Comparison of ENCODE assay signal across 20 cellular contexts in genomic region chr17:61469474-61469873, GRCh38. TPM values are rescaled to one million over a fixed set of nuclear protein-coding genes. Genes with fewer than 3 reads are reported as not detected.
A peak's percentile ranks its signal among the peaks of the same experiment; 100 is the strongest.
DNase-seq lines count a peak whose midpoint lies in the region; ATAC-seq, FAIRE-seq and TF ChIP-seq lines count a peak whose summit lies in the region.
"Had no signal": no experiment of that assay in that cellular context is flagged by ENCODE, and none has a peak within 500 bp of the region (broad histone marks: within the 10 kb centered on the region; RNA-seq: fewer than 3 reads in every experiment).

No MANE protein-coding gene starts in this region.

- dilution Hi-C loops in IMR-90 (cut with HindIII; ENCODE audit: low sequenced_read_pairs, unreplicated experiment), result no loop called here

- no peak for TF ChIP-seq EP300 in H1 (IDR thresholded peaks at IDR 0.05; ENCODE audit: borderline replicate concordance in 1 of 2, low read depth in 2 of 2, low read length in 2 of 2)

- no TSS peak for BruUV-seq in IMR-90 (replicated peaks; lab: Mats Ljungman, UMichigan)

- H4K20me1 ChIP-seq in IMR-90 (ENCODE audit: insufficient read depth, low read length) (no peaks in the 10 kb centered on the region), H1 (replicated peaks in 1 of 2; ENCODE audit: control insufficient read depth in 1 of 2, insufficient read depth in 2 of 2, low read length in 2 of 2) (no peaks in the 10 kb centered on the region)

- H2BK120ac ChIP-seq in IMR-90 (ENCODE audit: low read depth, low read length), result no peak overlapping the region
- no peak overlapping the region for H2BK120ac ChIP-seq in H1 (replicated peaks; ENCODE audit: low read depth, low read length)

- H2BK15ac ChIP-seq in IMR-90 (ENCODE audit: low read depth, low read length), result no peak overlapping the region
- no peak overlapping the region for H2BK15ac ChIP-seq in H1 (ENCODE audit: low read length)

- H2BK12ac ChIP-seq in H1 (ENCODE audit: low read depth, low read length), result no peak overlapping the region

- H4K91ac ChIP-seq in IMR-90 (ENCODE audit: insufficient read depth, low read depth, low read length) (no peak overlapping the region), H1 (replicated peaks; ENCODE audit: insufficient read length, low read length) (no peak overlapping the region)

- H3K79me1 ChIP-seq in IMR-90 (ENCODE audit: low read depth in 1 of 2, low read length in 2 of 2), result no peaks in the 10 kb centered on the region
- H3K79me1 ChIP-seq in H1 (ENCODE audit: low read depth, low read length), result no peaks in the 10 kb centered on the region

- CTCF ChIA-PET in IMR-90 (lab: Yijun Ruan, JAX), result no interaction called here
- CTCF ChIA-PET in H1 (lab: Charles Lee; ENCODE audit: partially characterized antibody), result interaction anchor here (0.6 to 14.5 kb wide), 12 partner anchors 13 to 244 kb away, joined by 3 to 171 read pairs (median 8); partner anchors contain the start of gene TBX4

- H3K4me3 ChIP-seq in IMR-90 (ENCODE audit: insufficient read depth, low read depth, low read length) (no peak overlapping the region), H1 (ENCODE audit: extremely low read depth in 1 of 4, insufficient read depth in 2 of 4, low read depth in 3 of 4, low read length in 4 of 4) (no peak overlapping the region), gastrocnemius medialis (no peak overlapping the region)
- H3K4me3 ChIP-seq: A549, GM23248 had no signal

- H4K5ac ChIP-seq in IMR-90 (ENCODE audit: low read depth, low read length), result no peak overlapping the region
- no peak overlapping the region for H4K5ac ChIP-seq in H1 (ENCODE audit: insufficient read length, low read depth, low read length)

- H2AK9ac ChIP-seq in IMR-90 (replicated peaks; ENCODE audit: low read depth, low read length, poor library complexity), result no peak overlapping the region

- no peak overlapping the region for H2AFZ ChIP-seq in IMR-90 (replicated peaks; ENCODE audit: low read length, poor library complexity)
- no peak overlapping the region for H2AFZ ChIP-seq in H1 (ENCODE audit: low read length)
- H2AFZ ChIP-seq: GM23248 had no signal

- H2BK5ac ChIP-seq in IMR-90 (ENCODE audit: low read depth, low read length, poor library complexity, severe bottlenecking) (no peak overlapping the region), H1 (ENCODE audit: low read depth, low read length) (no peak overlapping the region)

- H2AK5ac ChIP-seq in IMR-90 (ENCODE audit: low read depth, low read length), result peak overlapping the region; percentile 2; the same call in 1 of the 2 replicates
- no peak overlapping the region for H2AK5ac ChIP-seq in H1 (ENCODE audit: low read depth, low read length)

- no peaks in the 10 kb centered on the region for H3K23me2 ChIP-seq in H1 (ENCODE audit: low read depth, low read length)

- H3K4me1 ChIP-seq in IMR-90 (ENCODE audit: control insufficient read depth, insufficient read depth, low read length), result peaks cover 18% of the 10 kb centered on the region
- H3K4me1 ChIP-seq in H1 (replicated peaks in 1 of 4; ENCODE audit: control insufficient read depth in 3 of 4, insufficient read depth in 4 of 4, low read length in 3 of 4), result peaks cover 4 to 10% (median 6%) of the 10 kb centered on the region in 4 experiments; a peak in 6 of 7 replicates
- H3K4me1 ChIP-seq in gastrocnemius medialis, result no peaks in the 10 kb centered on the region

- H3K14ac ChIP-seq in IMR-90 (replicated peaks; ENCODE audit: low read depth, low read length) (peak overlapping the region; percentile 22; the same call in 1 of the 2 replicates), H1 (ENCODE audit: insufficient read length) (no peak overlapping the region)

- POLR2A ChIA-PET in IMR-90 (lab: Charles Lee; ENCODE audit: unreplicated experiment) (no interaction called here), H1 (lab: Charles Lee; ENCODE audit: partially characterized antibody) (interaction anchor here (0.6 to 1.4 kb wide), 3 partner anchors 13 to 145 kb away, joined by 3 to 4 read pairs (median 3); no protein-coding TSS in a partner anchor)

- FAIRE-seq in H1 (lab: Jason Lieb, UNC), result no peak
- FAIRE-seq: A549, GM12892, GM18507, H54 had no signal

- TF ChIP-seq POLR2A in IMR-90 (IDR thresholded peaks at IDR 0.05; ENCODE audit: low read depth, low read length) (no peak), H1 (IDR thresholded peaks at IDR 0.05; ENCODE audit: control extremely low read depth in 1 of 2, low read depth in 2 of 2, low read length in 2 of 2) (no peak), gastrocnemius medialis (IDR thresholded peaks at IDR 0.05) (no peak)

- no peak for TF ChIP-seq CTCF in IMR-90 (conservative IDR thresholded peaks at IDR 0.05; ENCODE audit: low read depth, low read length)
- TF ChIP-seq CTCF in H1 (IDR thresholded peaks at IDR 0.05; ENCODE audit: control extremely low read depth in 1 of 3, insufficient read depth in 1 of 3, low read depth in 1 of 3, low read length in 3 of 3), result no peak
- no peak for TF ChIP-seq CTCF in gastrocnemius medialis (IDR thresholded peaks at IDR 0.05 in 4 of 5, conservative IDR thresholded peaks at IDR 0.05 in 1 of 5)

- H3K79me2 ChIP-seq in H1 (ENCODE audit: control insufficient read depth in 1 of 2, insufficient read depth in 2 of 2, low read length in 2 of 2), result no peaks in the 10 kb centered on the region

- H3K4ac ChIP-seq in IMR-90 (ENCODE audit: low read depth, low read length) (no peak overlapping the region; the same call in 1 of the 2 replicates), H1 (replicated peaks; ENCODE audit: insufficient read length, low read depth, low read length) (peak overlapping the region; percentile 59)

- H2BK20ac ChIP-seq in IMR-90 (ENCODE audit: low read depth, low read length) (0 out of 2 replicates have a peak overlapping the region, but pooled peaks have one; percentile 7), H1 (ENCODE audit: low read length) (no peak overlapping the region)

- H3K27ac ChIP-seq in IMR-90 (ENCODE audit: insufficient read depth, low read length) (no peak overlapping the region), H1 (ENCODE audit: low read depth, low read length) (no peak overlapping the region), gastrocnemius medialis (no peak overlapping the region)
- H3K27ac ChIP-seq: A549, C4-2B, GM23248 had no signal

- WGBS in IMR-90 (ENCODE audit: extremely low coverage in 2 of 2, insufficient read length in 1 of 2), 2 experiments, result 97% methylated on average over 4 of the region's 6 CpGs; no CpG with 5 or more reads in 1 of the 2 experiments
- 87% methylated on average over 5 of the region's 6 CpGs; no CpG with 5 or more reads in 1 of the 2 experiments for WGBS in H1 (ENCODE audit: extremely low coverage in 1 of 2, insufficient coverage in 1 of 2, insufficient read length in 1 of 2, insufficient replicate concordance in 2 of 2, low coverage in 1 of 2, low lambda C conversion rate in 2 of 2, missing lambda C conversion rate in 1 of 2), 2 experiments

- H3K9me3 ChIP-seq in IMR-90 (ENCODE audit: control insufficient read depth, insufficient read depth, low read length), result no peaks in the 10 kb centered on the region
- H3K9me3 ChIP-seq in H1 (ENCODE audit: insufficient read depth in 2 of 2, low read depth in 1 of 2, low read length in 1 of 2), result no peaks in the 10 kb centered on the region
- H3K9me3 ChIP-seq in gastrocnemius medialis, result no peaks in the 10 kb centered on the region
- H3K9me3 ChIP-seq: A549 had no signal

- H4K8ac ChIP-seq in IMR-90 (ENCODE audit: low read depth in 2 of 2, low read length in 2 of 2) (no peak overlapping the region), H1 (ENCODE audit: extremely low read depth, insufficient read depth, low read length) (no peak overlapping the region; the same call in 1 of the 2 replicates)

- intact Hi-C loops in IMR-90 (cut with micrococcal nuclease), result no loop called here
- intact Hi-C loops in sciatic nerve (cut with DNase I), result no loop called here
- intact Hi-C loops in gastrocnemius medialis (cut with DNase I; ENCODE audit: low total_unique reads), result no loop called here

- H3K36me3 ChIP-seq in IMR-90 (ENCODE audit: control insufficient read depth, insufficient read depth, low read length), result no peaks in the 10 kb centered on the region
- H3K36me3 ChIP-seq in H1 (ENCODE audit: control insufficient read depth in 2 of 4, insufficient read depth in 4 of 4, low read length in 3 of 4), result no peaks in the 10 kb centered on the region
- H3K36me3 ChIP-seq in gastrocnemius medialis, result no peaks in the 10 kb centered on the region

- H3K56ac ChIP-seq in IMR-90 (ENCODE audit: extremely low read depth, insufficient read depth, low read length), result no peak overlapping the region
- no peak overlapping the region for H3K56ac ChIP-seq in H1 (replicated peaks; ENCODE audit: insufficient read length, low read depth, low read length)

- peak overlapping the region; percentile 36; the same call in 1 of the 2 replicates for H3K23ac ChIP-seq in IMR-90 (ENCODE audit: low read depth, low read length)
- no peak overlapping the region for H3K23ac ChIP-seq in H1 (ENCODE audit: insufficient read length)

- no peak overlapping the region for H3K18ac ChIP-seq in IMR-90 (ENCODE audit: low read depth, low read length)
- no peak overlapping the region for H3K18ac ChIP-seq in H1 (ENCODE audit: extremely low read depth, low read length)

- no peak overlapping the region for H3K4me2 ChIP-seq in IMR-90 (ENCODE audit: low read depth, low read length)
- H3K4me2 ChIP-seq in H1 (ENCODE audit: insufficient read depth in 1 of 2, low read depth in 2 of 2, low read length in 2 of 2), result no peak overlapping the region
- H3K4me2 ChIP-seq: A549 had no signal

- H3K27me3 ChIP-seq in IMR-90 (ENCODE audit: control insufficient read depth, insufficient read depth, low read length), result peaks cover 13% of the 10 kb centered on the region
- H3K27me3 ChIP-seq in H1 (replicated peaks in 1 of 4; ENCODE audit: control insufficient read depth in 3 of 4, extremely low read depth in 1 of 4, insufficient read depth in 3 of 4, low read length in 3 of 4), result peaks cover 7 to 41% (median 32%) of the 10 kb centered on the region in 4 experiments
- H3K27me3 ChIP-seq in gastrocnemius medialis, result no peaks in the 10 kb centered on the region

- in situ Hi-C loops in IMR-90 (cut with MboI; ENCODE audit: low sequenced_read_pairs) (no loop called here), gastrocnemius medialis (cut with MboI; ENCODE audit: low sequenced_read_pairs in 4 of 4) (no loop called here)

- TF ChIP-seq RAD21 in IMR-90 (IDR thresholded peaks at IDR 0.05; ENCODE audit: low read length) (no peak), H1 (IDR thresholded peaks at IDR 0.05 in 1 of 2, conservative IDR thresholded peaks at IDR 0.05 in 1 of 2; ENCODE audit: low read depth in 2 of 2, low read length in 2 of 2) (no peak)

- ATAC-seq in IMR-90 (ENCODE audit: low read depth) (no peak), sciatic nerve (no peak), gastrocnemius medialis (no peak)
- ATAC-seq: A549 had no signal

- H3K9ac ChIP-seq in IMR-90 (ENCODE audit: low read depth, low read length) (no peak overlapping the region), H1 (replicated peaks in 1 of 4; ENCODE audit: extremely low read depth in 1 of 4, low read depth in 3 of 4, low read length in 3 of 4) (no peak overlapping the region)
- H3K9ac ChIP-seq: GM23248 had no signal

- DNase-seq in IMR-90, result no peak
- DNase-seq in H1 (ENCODE audit: low read depth in 1 of 2, low spot score in 2 of 2), result no peak
- peak; percentile 23 for DNase-seq in sciatic nerve (ENCODE audit: low spot score)
- no peak for DNase-seq in KG1 (lab: John Stamatoyannopoulos, UW)
- DNase-seq in gastrocnemius medialis, result no peak
- no peak for DNase-seq in stimulated activated CD4-positive, alpha-beta T cell treated with anti-CD3 and anti-CD28 coated beads, Interleukin-4, amount 100 ng/mL, for 1 hour
- DNase-seq: AML-193; CD4-positive, alpha-beta memory T cell; DMS153; DMS79; GDM1; GM23248; HCEC 1CT had no signal

- H3K9me1 ChIP-seq in IMR-90 (ENCODE audit: insufficient read depth, low read length), result peaks cover 23% of the 10 kb centered on the region; the same call in 1 of the 2 replicates

RNA-seq across cellular contexts. Expression of gene TBX4, which starts 17.3 kb away (rescaled TPM):
- 0.28 TPM in 1 of 2 replicates, not detected in the other for total RNA-seq in IMR-90 (2012; rRNA removed)
- polyA plus RNA-seq in IMR-90 (2012; rRNA removed), result 0.05 TPM in 1 of 2 replicates, not detected in the other
- polyA plus RNA-seq in IMR-90 (2012; cell fraction: cytosol; rRNA removed), result 0.04 TPM in 1 of 2 replicates, not detected in the other
- 0.12 and 0.23 TPM in 2 replicates for polyA plus RNA-seq in IMR-90 (2012; cell fraction: nucleus; rRNA removed; ENCODE audit: low replicate concordance)
- not detected in 2 replicates for total RNA-seq in H1 (2021; fragmentation: NEBNext Ultra II Directional; extraction: Animal tissue kit (Norgen Biotek cat#: 25700))
- 0.02 TPM in 1 of 2 replicates, not detected in the other for polyA plus RNA-seq in H1 (2011; rRNA removed)
- polyA plus RNA-seq in H1 (2011; cell fraction: cytosol; rRNA removed), result not detected
- not detected for polyA plus RNA-seq in H1 (2011; cell fraction: nucleus; rRNA removed)
- polyA plus RNA-seq in H1 (2012, experiment 1 of 2), result 0.15 to 0.34 TPM in 2 of 4 replicates, not detected in the others
- 0.04 TPM for polyA plus RNA-seq in H1 (2012, experiment 2 of 2)
- not detected for polyA plus RNA-seq in H1 (2013, experiment 1 of 2)
- polyA plus RNA-seq in H1 (2013, experiment 2 of 2), result 0.02 TPM
- polyA minus RNA-seq in H1 (2011; rRNA and poly(A)+ RNA removed), result not detected in 2 replicates
- polyA minus RNA-seq in H1 (2011; cell fraction: cytosol; rRNA and poly(A)+ RNA removed), result not detected
- polyA minus RNA-seq in H1 (2011; cell fraction: nucleus; rRNA and poly(A)+ RNA removed), result not detected
- not detected for total RNA-seq in sciatic nerve
- not detected for total RNA-seq in gastrocnemius medialis
- total RNA-seq: CD4-positive, alpha-beta memory T cell; Daoy; GM23248; HT-29 had no signal
- polyA plus RNA-seq: CD4-positive, alpha-beta memory T cell; GM23248 had no signal
